In the genomic region with DNA sequence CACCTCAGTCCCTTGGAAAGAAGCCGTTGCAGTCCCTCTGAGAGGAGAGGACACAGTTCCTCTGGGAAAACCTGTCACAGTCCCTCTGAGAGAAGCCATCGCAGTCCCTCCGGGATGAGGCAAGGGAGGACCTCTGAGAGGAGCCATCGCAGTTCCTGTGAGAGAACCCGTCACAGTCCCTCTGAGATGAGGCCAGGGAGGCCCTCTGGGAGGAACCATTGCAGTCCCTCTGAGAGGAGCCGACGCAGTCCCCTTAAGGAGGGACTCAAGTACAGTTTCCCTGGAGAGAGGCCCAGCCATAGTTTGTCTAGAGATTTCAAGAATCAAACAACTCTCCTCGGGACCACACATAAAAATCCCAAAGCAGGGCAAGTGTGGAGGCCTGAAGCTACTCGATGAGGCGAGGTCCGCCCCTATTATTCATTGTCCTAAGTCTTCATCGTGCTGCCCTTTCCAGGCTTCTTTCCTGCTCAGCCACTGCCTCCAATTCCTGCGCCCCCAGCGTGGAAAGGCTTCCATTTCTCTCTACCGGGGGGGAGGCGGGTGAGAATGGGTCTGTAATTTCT, we compare ENCODE assay signal across 7 cellular contexts. TPM values are rescaled to one million over a fixed set of nuclear protein-coding genes. Genes with fewer than 3 reads are reported as not detected.
DNase-seq lines count a peak whose midpoint lies in the region; ATAC-seq and TF ChIP-seq lines count a peak whose summit lies in the region.

No MANE protein-coding gene starts in this region.

- H3K9me3 ChIP-seq in iPS-20b (ENCODE audit: insufficient read depth, low read depth, low read length) (peaks cover 17% of the 10 kb centered on the region), stomach (peaks cover 0 to 38% (median 23%) of the 10 kb centered on the region in 4 donors)

- peak overlapping the region; percentile 95 for H3K4me3 Mint-ChIP-seq in activated T-helper 17 cell treated with anti-CD3 and anti-CD28 coated beads, Interleukin-2, amount 50 U/mL, for 72 hours

- H3K9ac ChIP-seq in iPS-20b (ENCODE audit: low read depth, low read length): peak overlapping the region; percentile 61; the same call in 1 of the 2 replicates

- H3K27me3 Mint-ChIP-seq in activated T-helper 17 cell treated with anti-CD3 and anti-CD28 coated beads, Interleukin-2, amount 50 U/mL, for 72 hours: no peaks in the 10 kb centered on the region

- H3K27me3 ChIP-seq in iPS-20b (ENCODE audit: insufficient read depth, low read length) (peaks cover 20% of the 10 kb centered on the region), stomach (no peaks in the 10 kb centered on the region)

- H3K9me3 Mint-ChIP-seq in activated T-helper 17 cell treated with anti-CD3 and anti-CD28 coated beads, Interleukin-2, amount 50 U/mL, for 72 hours: no peaks in the 10 kb centered on the region

- peak overlapping the region; percentile 85; the same call in 1 of the 2 replicates for H3K4me3 ChIP-seq in iPS-20b (ENCODE audit: low read length)
- peak overlapping the region; percentile 55 to 78 (median 70) for H3K4me3 ChIP-seq in stomach

- TF ChIP-seq EP300 in stomach (IDR thresholded peaks at IDR 0.05): no peak

- ATAC-seq in HG03159 (IDR thresholded peaks at IDR 0.05; ENCODE audit: unreplicated experiment): peak; percentile 4
- ATAC-seq in activated T-helper 17 cell treated with anti-CD3 and anti-CD28 coated beads, Interleukin-2, amount 50 U/mL, for 72 hours (replicated peaks): no peak

- H3K36me3 Mint-ChIP-seq in activated T-helper 17 cell treated with anti-CD3 and anti-CD28 coated beads, Interleukin-2, amount 50 U/mL, for 72 hours (ENCODE audit: low read depth): peaks cover 41% of the 10 kb centered on the region

- H3K4me1 Mint-ChIP-seq in activated T-helper 17 cell treated with anti-CD3 and anti-CD28 coated beads, Interleukin-2, amount 50 U/mL, for 72 hours: peaks cover 28% of the 10 kb centered on the region

- H3K27ac Mint-ChIP-seq in activated T-helper 17 cell treated with anti-CD3 and anti-CD28 coated beads, Interleukin-2, amount 50 U/mL, for 72 hours: peak overlapping the region; percentile 96

- no peak for DNase-seq in stomach
- no peak for DNase-seq in HPDE6-E6E7 (ENCODE audit: extremely low spot score)
- no peak for DNase-seq in NCI-H128 (lab: John Stamatoyannopoulos, UW; ENCODE audit: unreplicated experiment)
- DNase-seq in SIG-M5 treated with dmso at 0.1 percent for 504 hours (lab: John Stamatoyannopoulos, UW; ENCODE audit: unreplicated experiment): no peak

- no peak for TF ChIP-seq POLR2A in stomach (IDR thresholded peaks at IDR 0.05)

- H3K27ac ChIP-seq in iPS-20b (ENCODE audit: low read length) (no peak overlapping the region), stomach (peak overlapping the region; percentile 28 to 82 (median 77))

- peaks cover 7% of the 10 kb centered on the region for H3K4me1 ChIP-seq in iPS-20b (ENCODE audit: insufficient read depth, low read length)
- H3K4me1 ChIP-seq in stomach: peaks cover 22 to 46% (median 30%) of the 10 kb centered on the region in 4 donors

- 81 to 91% (median 86%) methylated on average over 16 of the region's 16 CpGs for WGBS in stomach, 5 donors

- no peak for TF ChIP-seq CTCF in stomach (IDR thresholded peaks at IDR 0.05)

- no peaks in the 10 kb centered on the region for H3K36me3 ChIP-seq in iPS-20b (ENCODE audit: insufficient read depth, low read depth, low read length)
- peaks cover 0 to 17% (median 0%) of the 10 kb centered on the region in 4 donors for H3K36me3 ChIP-seq in stomach

- intact Hi-C loops in stomach (cut with DNase I; ENCODE audit: low total_unique reads): no loop called here

RNA-seq across cellular contexts. Expression of gene ZNF512, which starts 0.6 kb away (rescaled TPM):
- total RNA-seq in activated T-helper 17 cell treated with anti-CD3 and anti-CD28 coated beads, Interleukin-2, amount 50 U/mL, for 72 hours: 10 to 100 TPM; 27.2 to 39.5 TPM
- 10 to 100 TPM in 3 of 5 donors, 1 to 10 TPM in 2; 6.4 to 35.8 (median 14.2) TPM for total RNA-seq in stomach
- polyA plus RNA-seq in stomach: 10 to 100 TPM in 1 of 3 donors, 1 to 10 TPM in 2; 6.8 to 12.2 (median 9.3) TPM

RNA-seq across cellular contexts. Expression of gene CCDC121, which starts 46.6 kb away (rescaled TPM):
- under 1 TPM; 0.26 to 0.45 TPM for total RNA-seq in activated T-helper 17 cell treated with anti-CD3 and anti-CD28 coated beads, Interleukin-2, amount 50 U/mL, for 72 hours
- total RNA-seq in stomach: 1 to 10 TPM in 4 of 5 donors, under 1 TPM in 1; 0.87 to 3.1 (median 1.8) TPM
- 1 to 10 TPM; 1.7 to 2.4 (median 2.1) TPM for polyA plus RNA-seq in stomach

RNA-seq across cellular contexts. Expression of gene GPN1, which starts 46.6 kb away (rescaled TPM):
- total RNA-seq in activated T-helper 17 cell treated with anti-CD3 and anti-CD28 coated beads, Interleukin-2, amount 50 U/mL, for 72 hours: 10 to 100 TPM; 38.5 to 55.4 TPM
- total RNA-seq in stomach: 10 to 100 TPM; 10.1 to 68.7 (median 33.0) TPM
- 10 to 100 TPM; 20.6 to 31.6 (median 28.2) TPM for polyA plus RNA-seq in stomach
